17 cellular contexts compared by ENCODE assay signal in the genomic region with DNA sequence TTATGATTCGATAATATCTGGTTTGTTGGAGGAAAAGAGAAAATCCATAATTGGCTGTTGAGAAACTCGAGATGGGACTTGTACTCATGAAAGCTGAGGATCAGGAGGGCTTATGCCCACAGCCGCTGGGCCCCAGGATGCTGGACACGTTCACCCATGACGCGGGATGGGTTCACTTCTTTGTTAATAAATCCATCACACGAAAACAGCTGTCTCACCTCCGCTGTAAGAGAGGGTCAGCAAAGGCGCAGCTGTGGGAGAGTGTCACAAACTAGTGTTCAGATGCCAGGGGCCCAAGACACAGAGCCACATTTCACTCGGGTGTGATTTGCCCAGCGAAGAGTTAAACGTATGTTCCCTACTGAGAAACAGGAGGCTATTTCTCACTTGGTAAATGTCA.
"Had no signal": no experiment of that assay in that cellular context is flagged by ENCODE, and none has a peak within 500 bp of the region (broad histone marks: within the 10 kb centered on the region; RNA-seq: fewer than 3 reads in every experiment).

No MANE protein-coding gene starts in this region.

- H3K4me3 ChIP-seq: colonic mucosa, hepatocyte, pancreas, prostate gland, skin epidermis, testis had no signal

- ATAC-seq: naive thymus-derived CD8-positive, alpha-beta T cell; pancreas; sciatic nerve; stimulated activated naive B cell treated with anti-CD40 and anti-IgM and Interleukin-4, amounts not matched to agents 10 μg/mL and 1 μg/mL and 100 μg/mL, for 72 hours; stimulated activated naive CD8-positive, alpha-beta T cell treated with anti-CD3 and anti-CD28 coated beads, Interleukin-15, amount 100 ng/mL, for 72 hours had no signal

- H3K4me1 ChIP-seq: colonic mucosa, pancreas, prostate gland had no signal

- H3K9me3 ChIP-seq: colonic mucosa, pancreas, prostate gland, testis had no signal

- H3K36me3 ChIP-seq: colonic mucosa, pancreas, prostate gland had no signal

- DNase-seq: colonic mucosa; dermis blood vessel endothelial cell; foreskin melanocyte; head of caudate nucleus; mesendoderm; naive thymus-derived CD8-positive, alpha-beta T cell; pancreas; retina; stimulated activated CD4-positive, alpha-beta T cell treated with anti-CD3 and anti-CD28 coated beads, Interleukin-2, amount 100 ng/mL, for 24 hours; stimulated activated CD4-positive, alpha-beta T cell treated with anti-CD3 and anti-CD28 coated beads, Interleukin-4, amount 100 ng/mL, for 4 hours; stimulated activated naive B cell treated with anti-CD40 and anti-IgM and Interleukin-4, amounts not matched to agents 10 μg/mL and 1 μg/mL and 100 μg/mL, for 72 hours; stimulated activated naive CD8-positive, alpha-beta T cell treated with anti-CD3 and anti-CD28 coated beads, Interleukin-15, amount 100 ng/mL, for 72 hours; testis had no signal

- H3K27ac ChIP-seq: colonic mucosa, hepatocyte, pancreas, prostate gland, testis had no signal

- H3K27me3 ChIP-seq: colonic mucosa, hepatocyte, pancreas, testis had no signal
